1 cellular context compared by ENCODE assay signal in genomic region chr20:49268600-49269365, GRCh38.
TF ChIP-seq lines count a peak whose summit lies in the region.

No MANE protein-coding gene starts in this region.

TF ChIP-seq in GM12878, 131 proteins besides CTCF, POLR2A, EP300 and RAD21 (continued from another document):
- TF ChIP-seq, protein P1, sequence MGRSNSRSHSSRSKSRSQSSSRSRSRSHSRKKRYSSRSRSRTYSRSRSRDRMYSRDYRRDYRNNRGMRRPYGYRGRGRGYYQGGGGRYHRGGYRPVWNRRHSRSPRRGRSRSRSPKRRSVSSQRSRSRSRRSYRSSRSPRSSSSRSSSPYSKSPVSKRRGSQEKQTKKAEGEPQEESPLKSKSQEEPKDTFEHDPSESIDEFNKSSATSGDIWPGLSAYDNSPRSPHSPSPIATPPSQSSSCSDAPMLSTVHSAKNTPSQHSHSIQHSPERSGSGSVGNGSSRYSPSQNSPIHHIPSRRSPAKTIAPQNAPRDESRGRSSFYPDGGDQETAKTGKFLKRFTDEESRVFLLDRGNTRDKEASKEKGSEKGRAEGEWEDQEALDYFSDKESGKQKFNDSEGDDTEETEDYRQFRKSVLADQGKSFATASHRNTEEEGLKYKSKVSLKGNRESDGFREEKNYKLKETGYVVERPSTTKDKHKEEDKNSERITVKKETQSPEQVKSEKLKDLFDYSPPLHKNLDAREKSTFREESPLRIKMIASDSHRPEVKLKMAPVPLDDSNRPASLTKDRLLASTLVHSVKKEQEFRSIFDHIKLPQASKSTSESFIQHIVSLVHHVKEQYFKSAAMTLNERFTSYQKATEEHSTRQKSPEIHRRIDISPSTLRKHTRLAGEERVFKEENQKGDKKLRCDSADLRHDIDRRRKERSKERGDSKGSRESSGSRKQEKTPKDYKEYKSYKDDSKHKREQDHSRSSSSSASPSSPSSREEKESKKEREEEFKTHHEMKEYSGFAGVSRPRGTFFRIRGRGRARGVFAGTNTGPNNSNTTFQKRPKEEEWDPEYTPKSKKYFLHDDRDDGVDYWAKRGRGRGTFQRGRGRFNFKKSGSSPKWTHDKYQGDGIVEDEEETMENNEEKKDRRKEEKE (IDR thresholded peaks at IDR 0.05), result no peak
